7 cellular contexts compared by ENCODE assay signal in genomic region chrX:74923942-74924448, GRCh38. TPM values are rescaled to one million over a fixed set of nuclear protein-coding genes. Genes with fewer than 3 reads are reported as not detected.
DNase-seq lines count a peak whose midpoint lies in the region; ATAC-seq lines count a peak whose summit lies in the region.

No MANE protein-coding gene starts in this region.

- POLR2A ChIA-PET in activated CD8-positive, alpha-beta T cell treated with anti-CD3 and anti-CD28 coated beads, Interleukin-2, amount 10 ng/mL, durations not matched to agents 7 days and 5 days (lab: Charles Lee), result no interaction called here

- no peaks in the 10 kb centered on the region for H3K36me3 ChIP-seq in iPS DF 6.9 (ENCODE audit: control insufficient read depth, insufficient read depth, low read length)

- H3K4me3 Mint-ChIP-seq in activated CD8-positive, alpha-beta T cell treated with anti-CD3 and anti-CD28 coated beads, Interleukin-2, amount 10 ng/mL, durations not matched to agents 7 days and 5 days, result peak overlapping the region; percentile 82

- no CpG with 5 or more reads among the region's 51 CpGs for WGBS in iPS DF 6.9 (ENCODE audit: insufficient coverage, insufficient read length)

- H3K9me3 Mint-ChIP-seq in activated CD8-positive, alpha-beta T cell treated with anti-CD3 and anti-CD28 coated beads, Interleukin-2, amount 10 ng/mL, durations not matched to agents 7 days and 5 days (ENCODE audit: insufficient read depth), result no peaks in the 10 kb centered on the region

- CTCF ChIA-PET in activated CD8-positive, alpha-beta T cell treated with anti-CD3 and anti-CD28 coated beads, Interleukin-2, amount 10 ng/mL, durations not matched to agents 7 days and 5 days (lab: Charles Lee), result no interaction called here

- peaks cover 9% of the 10 kb centered on the region; the same call in 1 of the 2 replicates for H3K27me3 ChIP-seq in iPS DF 6.9 (ENCODE audit: control insufficient read depth, insufficient read depth, low read length)

- peak; percentile 21 for ATAC-seq in GM18907 (IDR thresholded peaks at IDR 0.05; ENCODE audit: unreplicated experiment)
- ATAC-seq in HG03066 (IDR thresholded peaks at IDR 0.05; ENCODE audit: low read depth, unreplicated experiment), result peak; percentile 13
- no peak for ATAC-seq in activated CD8-positive, alpha-beta T cell treated with anti-CD3 and anti-CD28 coated beads, Interleukin-2, amount 10 ng/mL, durations not matched to agents 7 days and 5 days

- H3K36me3 Mint-ChIP-seq in activated CD8-positive, alpha-beta T cell treated with anti-CD3 and anti-CD28 coated beads, Interleukin-2, amount 10 ng/mL, durations not matched to agents 7 days and 5 days (ENCODE audit: low read depth), result no peaks in the 10 kb centered on the region

- H3K4me1 Mint-ChIP-seq in activated CD8-positive, alpha-beta T cell treated with anti-CD3 and anti-CD28 coated beads, Interleukin-2, amount 10 ng/mL, durations not matched to agents 7 days and 5 days (ENCODE audit: low read depth), result peaks cover 12% of the 10 kb centered on the region

- DNase-seq in activated CD8-positive, alpha-beta T cell treated with anti-CD3 and anti-CD28 coated beads, Interleukin-2, amount 10 ng/mL, durations not matched to agents 7 days and 5 days, result peak; percentile 21
- DNase-seq in iPS DF 6.9 (ENCODE audit: low read depth, low spot score) (peak; percentile 1), NCI-H2171 (lab: John Stamatoyannopoulos, UW) (no peak), NCI-H226 (no peak)
- peak; percentile 16 for DNase-seq in stimulated activated CD4-positive, alpha-beta T cell treated with anti-CD3 and anti-CD28 coated beads, Interleukin-4, amount 100 ng/mL, for 1 hour

- H3K27ac ChIP-seq in iPS DF 6.9 (ENCODE audit: low read length), result no peak overlapping the region

- H3K4me3 ChIP-seq in iPS DF 6.9 (ENCODE audit: low read length), result no peak overlapping the region; the same call in 1 of the 2 replicates

- H3K27me3 Mint-ChIP-seq in activated CD8-positive, alpha-beta T cell treated with anti-CD3 and anti-CD28 coated beads, Interleukin-2, amount 10 ng/mL, durations not matched to agents 7 days and 5 days (ENCODE audit: low read depth), result peaks cover 18% of the 10 kb centered on the region

- H3K4me1 ChIP-seq in iPS DF 6.9 (ENCODE audit: control insufficient read depth, insufficient read depth, low read length), result no peaks in the 10 kb centered on the region

- peak overlapping the region; percentile 60 for H3K27ac Mint-ChIP-seq in activated CD8-positive, alpha-beta T cell treated with anti-CD3 and anti-CD28 coated beads, Interleukin-2, amount 10 ng/mL, durations not matched to agents 7 days and 5 days

- no peaks in the 10 kb centered on the region for H3K9me3 ChIP-seq in iPS DF 6.9 (ENCODE audit: control insufficient read depth, insufficient read depth, low read length)

RNA-seq across cellular contexts. Expression of gene NEXMIF, which starts 1.3 kb away (rescaled TPM):
- total RNA-seq in activated CD8-positive, alpha-beta T cell treated with anti-CD3 and anti-CD28 coated beads, Interleukin-2, amount 10 ng/mL, durations not matched to agents 7 days and 5 days, result under 1 TPM; 0.55 to 0.86 TPM

Comparison
In these comparisons a context has a peak if more than half of its experiments do, and no peak if none do; other contexts are left out.
1. DNase-seq: peak in activated CD8-positive, alpha-beta T cell treated with anti-CD3 and anti-CD28 coated beads, Interleukin-2, amount 10 ng/mL, durations not matched to agents 7 days and 5 days (single experiment), iPS DF 6.9 (single experiment) and stimulated activated CD4-positive, alpha-beta T cell treated with anti-CD3 and anti-CD28 coated beads, Interleukin-4, amount 100 ng/mL, for 1 hour (single experiment); none in NCI-H2171 (single experiment) and NCI-H226 (single experiment).